Comparison of ENCODE assay signal across 16 cellular contexts in genomic region chr3:58783845-58784244, GRCh38.
"Had no signal": no experiment of that assay in that cellular context is flagged by ENCODE, and none has a peak within 500 bp of the region (broad histone marks: within the 10 kb centered on the region; RNA-seq: fewer than 3 reads in every experiment).

No MANE protein-coding gene starts in this region.

- H3K9me3 ChIP-seq: gastrocnemius medialis had no signal

- H3K4me1 Mint-ChIP-seq: naive thymus-derived CD8-positive, alpha-beta T cell had no signal

- H3K36me3 ChIP-seq: esophagus muscularis mucosa, gastrocnemius medialis, neutrophil, right atrium auricular region, stomach had no signal

- H3K4me3 Mint-ChIP-seq: naive thymus-derived CD8-positive, alpha-beta T cell; type B pancreatic cell had no signal

- H3K4me1 ChIP-seq: esophagus muscularis mucosa, gastrocnemius medialis, right atrium auricular region, stomach had no signal

- H3K36me3 Mint-ChIP-seq: type B pancreatic cell had no signal

- DNase-seq: effector memory CD4-positive, alpha-beta T cell; gastrocnemius medialis; islet precursor cell; mucosa of descending colon; naive thymus-derived CD8-positive, alpha-beta T cell; small intestine; stimulated activated CD4-positive, alpha-beta T cell treated with anti-CD3 and anti-CD28 coated beads, Interleukin-12 subunit alpha, Interleukin-12 subunit beta, amount 100 ng/mL, for 4 hours; stimulated activated naive CD4-positive, alpha-beta T cell; stomach; substantia nigra had no signal

- H3K4me3 ChIP-seq: esophagus muscularis mucosa, gastrocnemius medialis, mucosa of descending colon, right atrium auricular region, stomach had no signal

- ATAC-seq: gastrocnemius medialis; left lobe of liver; naive thymus-derived CD8-positive, alpha-beta T cell had no signal

- H3K27ac ChIP-seq: epithelial cell of prostate, esophagus muscularis mucosa, gastrocnemius medialis, neutrophil, right atrium auricular region, stomach had no signal

- H3K27ac Mint-ChIP-seq: naive thymus-derived CD8-positive, alpha-beta T cell; type B pancreatic cell had no signal

- H3K27me3 Mint-ChIP-seq: type B pancreatic cell had no signal
